Comparison of ENCODE assay signal across 23 cellular contexts in the genomic region with DNA sequence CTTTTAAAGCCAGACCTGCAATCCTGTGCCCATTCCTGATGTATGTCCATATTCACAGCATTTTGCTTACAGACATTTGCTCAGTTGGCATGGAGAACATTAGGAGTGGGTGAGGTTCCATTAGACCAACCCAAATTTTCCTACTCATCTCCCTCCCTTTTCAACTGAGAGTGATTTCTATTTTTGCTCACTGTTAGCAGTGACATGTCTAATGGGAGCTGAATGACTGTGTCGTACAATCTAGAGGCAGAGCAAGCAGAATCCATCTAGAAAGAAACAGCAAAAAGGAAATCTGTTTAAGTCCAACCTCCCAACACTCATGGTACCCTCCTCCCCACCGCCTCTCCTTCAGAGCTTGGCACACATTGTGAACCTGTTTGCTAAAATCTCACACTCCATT.
"Had no signal": no experiment of that assay in that cellular context is flagged by ENCODE, and none has a peak within 500 bp of the region (broad histone marks: within the 10 kb centered on the region; RNA-seq: fewer than 3 reads in every experiment).

No MANE protein-coding gene starts in this region.

- H3K4me1 ChIP-seq: prostate gland, tibial nerve had no signal

- H3K27me3 ChIP-seq: esophagus squamous epithelium, neutrophil, ovary, tibial nerve had no signal

- ATAC-seq: activated CD8-positive, alpha-beta T cell treated with anti-CD3 and anti-CD28 coated beads for 36 hours; activated T-cell treated with anti-CD3 and anti-CD28 coated beads, Interleukin-2, amount 50 U/mL, for 4 hours; activated T-helper 17 cell treated with anti-CD3 and anti-CD28 coated beads, Interleukin-2, amount 50 U/mL, for 72 hours; left lobe of liver; stimulated activated memory B cell treated with anti-CD40 and anti-IgM and Interleukin-4, amounts not matched to agents 10 μg/mL and 1 μg/mL and 100 μg/mL, for 72 hours; WTC11 had no signal

- H3K9me3 ChIP-seq: esophagus squamous epithelium, neutrophil, ovary, prostate gland, tibial nerve had no signal

- H3K27ac ChIP-seq: neutrophil, ovary, prostate gland, tibial nerve had no signal

- H3K36me3 ChIP-seq: esophagus squamous epithelium, neutrophil, ovary, prostate gland, tibial nerve had no signal

- DNase-seq: activated CD4-positive, alpha-beta T cell treated with anti-CD3 and anti-CD28 coated beads for 1 hour; activated CD4-positive, alpha-beta T cell treated with anti-CD3 and anti-CD28 coated beads, Interleukin-2, amount 10 ng/mL, durations not matched to agents 7 days and 5 days; activated CD8-positive, alpha-beta T cell treated with anti-CD3 and anti-CD28 coated beads for 36 hours; activated gamma-delta T cell treated with Interleukin-2 at 50 U/mL for 16 hours; activated naive CD4-positive, alpha-beta T cell treated with anti-CD3 and anti-CD28 coated beads, Interleukin-2, amount 50 U/mL, for 16 hours; activated T-cell treated with anti-CD3 and anti-CD28 coated beads, Interleukin-2, amount 50 U/mL, for 4 hours; amniotic stem cell; esophagus squamous epithelium; foreskin melanocyte; kidney glomerular epithelial cell; ovary; stimulated activated CD4-positive, alpha-beta T cell treated with anti-CD3 and anti-CD28 coated beads, Interleukin-1b, Interleukin-23, amount 100 ng/mL, for 48 hours; stimulated activated CD4-positive, alpha-beta T cell treated with anti-CD3 and anti-CD28 coated beads, Interleukin-4, amount 100 ng/mL, for 4 hours; stimulated activated CD8-positive, alpha-beta memory T cell treated with anti-CD3 and anti-CD28 coated beads, Interleukin-4, amount 100 ng/mL, for 48 hours; T-helper 2 cell had no signal

- H3K4me3 ChIP-seq: esophagus squamous epithelium, ovary, prostate gland, smooth muscle cell, tibial nerve had no signal
